Comparison of ENCODE assay signal across 1 cellular context in genomic region chr1:224609333-224609732, GRCh38.
TF ChIP-seq lines count a peak whose summit lies in the region.

No MANE protein-coding gene starts in this region.

TF ChIP-seq in SK-N-SH treated with all-trans-retinoic acid at 6 μM for 48 hours, 23 proteins besides CTCF, POLR2A, EP300 and RAD21 (continued from another document):
- no peak for TF ChIP-seq CSRNP3 (CRISPR knock-in tag; IDR thresholded peaks at IDR 0.05)
- no peak for TF ChIP-seq ESRRG (CRISPR knock-in tag; IDR thresholded peaks at IDR 0.05)
- TF ChIP-seq SNAI2 (CRISPR knock-in tag; IDR thresholded peaks at IDR 0.05): no peak
